ENCODE assay signal across 8 cellular contexts in the genomic region with DNA sequence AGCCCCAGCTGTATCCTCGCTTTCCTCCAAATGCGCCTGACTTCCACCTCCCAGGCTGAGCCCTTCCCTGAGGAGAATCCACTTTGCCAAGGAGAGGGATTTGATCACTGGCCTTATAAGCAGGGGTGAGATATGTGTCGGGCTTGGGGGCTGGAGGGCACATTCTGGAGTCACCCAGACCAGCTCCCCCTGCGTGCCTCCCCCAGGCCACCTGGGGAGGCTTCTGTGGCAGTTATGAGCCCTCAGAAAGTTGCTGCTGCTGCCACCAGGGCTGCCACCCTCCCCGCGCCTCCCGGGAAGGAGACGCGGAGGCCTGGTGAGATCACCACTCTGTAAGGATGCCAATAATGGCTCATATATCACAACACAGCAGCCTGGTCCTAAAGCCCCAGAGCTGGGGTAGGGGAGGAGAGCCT.
DNase-seq lines count a peak whose midpoint lies in the region; ATAC-seq and TF ChIP-seq lines count a peak whose summit lies in the region.

No MANE protein-coding gene starts in this region.

- H3K79me1 ChIP-seq in H9 (ENCODE audit: insufficient read depth, low read depth, low read length, poor library complexity, severe bottlenecking): no peaks in the 10 kb centered on the region

- H3K27me3 ChIP-seq in GM23338 (ENCODE audit: insufficient read depth) (no peaks in the 10 kb centered on the region), sigmoid colon (no peaks in the 10 kb centered on the region), H9 (ENCODE audit: insufficient read depth, low read length) (no peaks in the 10 kb centered on the region)

- no peak overlapping the region for H3T11ph ChIP-seq in H9 (ENCODE audit: low read length)

- no peak overlapping the region for H3K18ac ChIP-seq in H9 (ENCODE audit: insufficient read length, low read depth, low read length)

- H3K9me3 ChIP-seq in sigmoid colon (no peaks in the 10 kb centered on the region), H9 (ENCODE audit: control insufficient read depth, low read depth, low read length) (no peaks in the 10 kb centered on the region)

- no peak overlapping the region for H3K4me3 ChIP-seq in GM23338
- peak overlapping the region in 3 of 4 donors; percentile 7 to 22 (median 8) for H3K4me3 ChIP-seq in sigmoid colon

- DNase-seq in GM23338 (ENCODE audit: low spot score) (peak; percentile 24), SHP77 (lab: John Stamatoyannopoulos, UW) (peak; percentile 62 to 66), Right ventricle myocardium superior (peak; percentile 71), sigmoid colon (peak; percentile 79), HuH-7 (ENCODE audit: low spot score) (no peak), H9 (no peak), Calu3 (no peak)
- DNase-seq in stimulated activated CD4-positive, alpha-beta T cell treated with anti-CD3 and anti-CD28 coated beads, Interleukin-12 subunit alpha, Interleukin-12 subunit beta, amount 100 ng/mL, for 4 hours: no peak

- no peak overlapping the region for H4K8ac ChIP-seq in H9 (replicated peaks; ENCODE audit: insufficient read length, low read depth, low read length)

- no peak overlapping the region for H3K23ac ChIP-seq in H9 (ENCODE audit: insufficient read length, low read depth, low read length)

- no peak overlapping the region for H2BK12ac ChIP-seq in H9 (ENCODE audit: insufficient read length, low read depth, low read length)

- H3F3A ChIP-seq in GM23338 (replicated peaks; ENCODE audit: low read depth): no peaks in the 10 kb centered on the region

- no peaks in the 10 kb centered on the region for H3K36me3 Mint-ChIP-seq in GM23338 (ENCODE audit: low read depth)
- no peaks in the 10 kb centered on the region for H3K36me3 Mint-ChIP-seq in H9 (ENCODE audit: insufficient read depth in 1 of 3, low read depth in 3 of 3)
- H3K36me3 Mint-ChIP-seq in Calu3 (ENCODE audit: insufficient read depth, unreplicated experiment): no peaks in the 10 kb centered on the region

- H3K79me2 ChIP-seq in GM23338 (replicated peaks; ENCODE audit: insufficient read depth): no peaks in the 10 kb centered on the region
- no peaks in the 10 kb centered on the region for H3K79me2 ChIP-seq in H9 (ENCODE audit: insufficient read depth, low read length)

- intact Hi-C loops in Right ventricle myocardium superior (cut with DNase I) (no loop called here), sigmoid colon (cut with DNase I) (no loop called here), Calu3 (cut with micrococcal nuclease; ENCODE audit: unreplicated experiment) (no loop called here)

- H2AK5ac ChIP-seq in H9 (ENCODE audit: insufficient read length, low read length): no peak overlapping the region

- no peak overlapping the region for H4K5ac ChIP-seq in H9 (ENCODE audit: insufficient read length, low read depth, low read length)

- H2AFZ ChIP-seq in GM23338 (no peak overlapping the region), H9 (ENCODE audit: low read length) (no peak overlapping the region)

- H3K27ac ChIP-seq in GM23338 (ENCODE audit: low read depth) (no peak overlapping the region), sigmoid colon (peak overlapping the region in 3 of 4 donors; percentile 45 to 76 (median 74)), H9 (ENCODE audit: insufficient read length, low read depth, low read length) (no peak overlapping the region)

- no TSS peak for BruUV-seq in Calu3 (replicated peaks; lab: Mats Ljungman, UMichigan)

- H3K4me1 Mint-ChIP-seq in GM23338: peaks cover 15% of the 10 kb centered on the region
- peaks cover 0 to 7% of the 10 kb centered on the region in 2 experiments; a peak in 2 of 4 replicates for H3K4me1 Mint-ChIP-seq in H9
- H3K4me1 Mint-ChIP-seq in Calu3 (ENCODE audit: low read depth, unreplicated experiment): no peaks in the 10 kb centered on the region

- TF ChIP-seq CTCF in GM23338 (conservative IDR thresholded peaks at IDR 0.05; ENCODE audit: low read depth in 2 of 2) (no peak), sigmoid colon (IDR thresholded peaks at IDR 0.05) (peak in 1 of 4 experiments; percentile 24), H9 (conservative IDR thresholded peaks at IDR 0.05) (no peak), Calu3 (IDR thresholded peaks at IDR 0.05; ENCODE audit: unreplicated experiment) (no peak)

- H4K91ac ChIP-seq in H9 (ENCODE audit: insufficient read length, low read depth, low read length): no peak overlapping the region

- H2BK20ac ChIP-seq in H9 (ENCODE audit: low read depth, low read length, poor library complexity, severe bottlenecking): no peak overlapping the region

- H3K4me3 Mint-ChIP-seq in GM23338: no peak overlapping the region
- no peak overlapping the region for H3K4me3 Mint-ChIP-seq in H9
- no peak overlapping the region for H3K4me3 Mint-ChIP-seq in Calu3 (ENCODE audit: low read depth, unreplicated experiment)

- H3K56ac ChIP-seq in H9 (ENCODE audit: insufficient read length, low read depth, low read length): no peak overlapping the region

- WGBS in sigmoid colon, 2 donors: 46 to 61% methylated on average over 9 of the region's 9 CpGs
- no CpG with 5 or more reads among the region's 9 CpGs for WGBS in H9 (ENCODE audit: extremely low coverage, insufficient read length, low lambda C conversion rate)

- no peak overlapping the region for H2BK15ac ChIP-seq in H9 (ENCODE audit: low read depth, low read length)

- CTCF ChIA-PET in Calu3 (lab: Charles Lee): no interaction called here

- H3K4me1 ChIP-seq in GM23338 (ENCODE audit: insufficient read depth): peaks cover 10% of the 10 kb centered on the region
- H3K4me1 ChIP-seq in sigmoid colon: peaks cover 0 to 15% (median 12%) of the 10 kb centered on the region in 4 donors
- H3K4me1 ChIP-seq in H9 (ENCODE audit: insufficient read depth, low read length): no peaks in the 10 kb centered on the region

- no peaks in the 10 kb centered on the region for H3K36me3 ChIP-seq in GM23338 (ENCODE audit: insufficient read depth)
- no peaks in the 10 kb centered on the region for H3K36me3 ChIP-seq in sigmoid colon

- H3K9me3 Mint-ChIP-seq in GM23338: no peaks in the 10 kb centered on the region
- H3K9me3 Mint-ChIP-seq in H9: no peaks in the 10 kb centered on the region
- H3K9me3 Mint-ChIP-seq in Calu3 (ENCODE audit: low read depth, unreplicated experiment): peaks cover 3% of the 10 kb centered on the region

- H4K20me1 ChIP-seq in GM23338 (replicated peaks; ENCODE audit: insufficient read depth) (no peaks in the 10 kb centered on the region), H9 (ENCODE audit: control insufficient read depth, insufficient read depth, insufficient read length) (no peaks in the 10 kb centered on the region)

- no peak for TF ChIP-seq POLR2A in sigmoid colon (IDR thresholded peaks at IDR 0.05)

- no peak overlapping the region for H3K4ac ChIP-seq in H9 (ENCODE audit: low read depth, low read length)

- no peaks in the 10 kb centered on the region for H3K9me2 ChIP-seq in GM23338 (ENCODE audit: insufficient read depth)

- H3K27ac Mint-ChIP-seq in GM23338: no peak overlapping the region
- no peak overlapping the region for H3K27ac Mint-ChIP-seq in H9
- no peak overlapping the region for H3K27ac Mint-ChIP-seq in Calu3 (ENCODE audit: unreplicated experiment)

- H3K9ac ChIP-seq in H9 (ENCODE audit: extremely low read depth, insufficient read length, low read length): no peak overlapping the region

- H3K27me3 Mint-ChIP-seq in GM23338 (ENCODE audit: insufficient read depth, low read depth, poor library complexity) (no peaks in the 10 kb centered on the region), H9 (ENCODE audit: low read depth) (no peaks in the 10 kb centered on the region), Calu3 (ENCODE audit: unreplicated experiment) (no peaks in the 10 kb centered on the region)

- H3K14ac ChIP-seq in H9 (ENCODE audit: insufficient read depth, low read length): no peak overlapping the region

- no peak overlapping the region for H2BK120ac ChIP-seq in H9 (ENCODE audit: low read depth, low read length, poor library complexity, severe bottlenecking)

- no peak for TF ChIP-seq EP300 in sigmoid colon (IDR thresholded peaks at IDR 0.05)

- H3K23me2 ChIP-seq in H9 (ENCODE audit: insufficient read length, low read depth, low read length, poor library complexity, severe bottlenecking): no peaks in the 10 kb centered on the region

- ATAC-seq in GM23338: peak; percentile 73
- ATAC-seq in Right ventricle myocardium superior (ENCODE audit: poor library complexity): peak; percentile 98

- H3K4me2 ChIP-seq in GM23338: no peak overlapping the region
- no peak overlapping the region for H3K4me2 ChIP-seq in H9 (ENCODE audit: insufficient read depth, insufficient read length, low read length)

- no peak overlapping the region for H2BK5ac ChIP-seq in H9 (ENCODE audit: insufficient read length, low read length)

TF ChIP-seq in GM23338, 12 proteins besides CTCF, POLR2A, EP300 and RAD21 (continues in another document):
- no peak for TF ChIP-seq EZH2phosphoT487 (IDR thresholded peaks at IDR 0.05; ENCODE audit: unreplicated experiment)
- TF ChIP-seq CREB1 (CRISPR knock-in tag; IDR thresholded peaks at IDR 0.05; ENCODE audit: low read depth): no peak
- no peak for TF ChIP-seq POLR2AphosphoS5 (IDR thresholded peaks at IDR 0.05; ENCODE audit: low read depth)
- TF ChIP-seq EZH2 (IDR thresholded peaks at IDR 0.05; ENCODE audit: low read depth, unreplicated experiment): no peak
- TF ChIP-seq, protein P1, sequence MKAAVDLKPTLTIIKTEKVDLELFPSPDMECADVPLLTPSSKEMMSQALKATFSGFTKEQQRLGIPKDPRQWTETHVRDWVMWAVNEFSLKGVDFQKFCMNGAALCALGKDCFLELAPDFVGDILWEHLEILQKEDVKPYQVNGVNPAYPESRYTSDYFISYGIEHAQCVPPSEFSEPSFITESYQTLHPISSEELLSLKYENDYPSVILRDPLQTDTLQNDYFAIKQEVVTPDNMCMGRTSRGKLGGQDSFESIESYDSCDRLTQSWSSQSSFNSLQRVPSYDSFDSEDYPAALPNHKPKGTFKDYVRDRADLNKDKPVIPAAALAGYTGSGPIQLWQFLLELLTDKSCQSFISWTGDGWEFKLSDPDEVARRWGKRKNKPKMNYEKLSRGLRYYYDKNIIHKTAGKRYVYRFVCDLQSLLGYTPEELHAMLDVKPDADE (IDR thresholded peaks at IDR 0.05): no peak
- TF ChIP-seq STAT1 (IDR thresholded peaks at IDR 0.05; ENCODE audit: unreplicated experiment): no peak

Comparison
In these comparisons a context has a peak if more than half of its experiments do, and no peak if none do; other contexts are left out.
1. DNase-seq: peak in GM23338 (single experiment), SHP77 (2 of 2), Right ventricle myocardium superior (single experiment) and sigmoid colon (single experiment); none in HuH-7 (single experiment), H9 (single experiment), Calu3 (single experiment) and stimulated activated CD4-positive, alpha-beta T cell treated with anti-CD3 and anti-CD28 coated beads, Interleukin-12 subunit alpha, Interleukin-12 subunit beta, amount 100 ng/mL, for 4 hours (single experiment).
2. H3K27ac ChIP-seq: peak in sigmoid colon (3 of 4); none in GM23338 (single experiment) and H9 (single experiment).